ENCODE assay signal across 8 cellular contexts in the genomic region with DNA sequence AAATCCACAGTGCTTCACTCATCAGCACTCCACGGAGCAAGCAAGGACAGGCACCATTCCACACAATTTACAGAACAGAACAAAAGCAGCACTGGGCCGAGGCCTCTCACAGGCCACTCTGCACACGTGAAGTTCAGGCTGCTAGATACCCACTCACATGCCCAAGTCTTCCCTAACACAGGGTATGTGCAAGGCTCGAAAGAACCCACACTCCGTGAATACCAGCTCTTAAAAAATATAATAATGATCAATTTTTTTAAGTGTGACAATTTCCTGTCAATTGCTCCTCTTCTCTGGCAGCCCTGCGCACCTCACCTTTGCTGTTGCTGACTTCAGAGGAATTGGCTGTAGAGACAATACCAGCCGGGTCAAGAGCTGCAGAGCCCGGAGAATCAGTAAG.
"Had no signal": no experiment of that assay in that cellular context is flagged by ENCODE, and none has a peak within 500 bp of the region (broad histone marks: within the 10 kb centered on the region; RNA-seq: fewer than 3 reads in every experiment).

No MANE protein-coding gene starts in this region.

- H3K27me3 Mint-ChIP-seq: IgD-negative memory B cell had no signal

- H3K4me1 ChIP-seq: HAP-1 had no signal

- ATAC-seq: HCT116 had no signal

- H3K4me3 ChIP-seq: GM23248, HAP-1 had no signal

- H3K4me1 Mint-ChIP-seq: IgD-negative memory B cell had no signal

- DNase-seq: GM23248, GOT3, H7, HFFc6, KG1 had no signal

- H3K27ac ChIP-seq: GM23248 had no signal

- H3K4me3 Mint-ChIP-seq: HFFc6, IgD-negative memory B cell had no signal

- H3K27ac Mint-ChIP-seq: HFFc6 had no signal
